ENCODE assay signal across 8 cellular contexts in genomic region chr1:234955107-234955731, GRCh38.
DNase-seq lines count a peak whose midpoint lies in the region; ATAC-seq and TF ChIP-seq lines count a peak whose summit lies in the region.

No MANE protein-coding gene starts in this region.

- whole genome bisulfite sequencing in IMR-90 (ENCODE audit: extremely low coverage in 2 of 2, insufficient read length in 1 of 2), 2 experiments = 60% methylated on average over 4 of the region's 11 CpGs; no CpG with 5 or more reads in 1 of the 2 experiments

- H3K9me3 ChIP-seq in IMR-90 (ENCODE audit: control insufficient read depth, insufficient read depth, low read length) = no peaks in the 10 kb centered on the region

- H3K9me3 Mint-ChIP-seq in activated T-helper 1 cell treated with anti-CD3 and anti-CD28 coated beads, Interleukin-12 subunit alpha, Interleukin-12 subunit beta, Interleukin-2, Interleukin-4 antibody, amounts not matched to agents 30 ng/mL and 10 ng/mL and 1 ng/mL, durations not matched to agents 14 hours and 24 hours and 36 hours = peaks cover 7% of the 10 kb centered on the region

- H3K36me3 ChIP-seq in IMR-90 (ENCODE audit: control insufficient read depth, insufficient read depth, low read length) = no peaks in the 10 kb centered on the region

- H3K27ac Mint-ChIP-seq in activated T-helper 1 cell treated with anti-CD3 and anti-CD28 coated beads, Interleukin-12 subunit alpha, Interleukin-12 subunit beta, Interleukin-2, Interleukin-4 antibody, amounts not matched to agents 30 ng/mL and 10 ng/mL and 1 ng/mL, durations not matched to agents 14 hours and 24 hours and 36 hours = peak overlapping the region; percentile 92

- TF ChIP-seq CTCF in IMR-90 (conservative IDR thresholded peaks at IDR 0.05; ENCODE audit: low read depth, low read length) = no peak

- peak overlapping the region; percentile 89 for H3K4ac ChIP-seq in IMR-90 (ENCODE audit: low read depth, low read length)

- H2BK120ac ChIP-seq in IMR-90 (ENCODE audit: low read depth, low read length) = peak overlapping the region; percentile 88

- H3K9ac ChIP-seq in IMR-90 (ENCODE audit: low read depth, low read length) = no peak overlapping the region

- H3K18ac ChIP-seq in IMR-90 (ENCODE audit: low read depth, low read length) = peak overlapping the region; percentile 37

- CTCF ChIA-PET in IMR-90 (lab: Yijun Ruan, JAX) = interaction anchor here (0.6 to 1.4 kb wide), 5 partner anchors 15 to 520 kb away, joined by 3 to 6 read pairs (median 3); no protein-coding TSS in a partner anchor

- peak overlapping the region; percentile 42 for H3K4me3 Mint-ChIP-seq in activated T-helper 1 cell treated with anti-CD3 and anti-CD28 coated beads, Interleukin-12 subunit alpha, Interleukin-12 subunit beta, Interleukin-2, Interleukin-4 antibody, amounts not matched to agents 30 ng/mL and 10 ng/mL and 1 ng/mL, durations not matched to agents 14 hours and 24 hours and 36 hours

- peak overlapping the region; percentile 67 for H2BK5ac ChIP-seq in IMR-90 (ENCODE audit: low read depth, low read length, poor library complexity, severe bottlenecking)

- dilution Hi-C loops in IMR-90 (cut with HindIII; ENCODE audit: low sequenced_read_pairs, unreplicated experiment) = no loop called here

- peak overlapping the region; percentile 84 for H2BK20ac ChIP-seq in IMR-90 (ENCODE audit: low read depth, low read length)

- H3K14ac ChIP-seq in IMR-90 (replicated peaks; ENCODE audit: low read depth, low read length) = peak overlapping the region; percentile 94

- H4K5ac ChIP-seq in IMR-90 (ENCODE audit: low read depth, low read length) = peak overlapping the region; percentile 63

- DNase-seq in EH (ENCODE audit: low read depth) (peak; percentile 17), IMR-90 (peak; percentile 59), islet precursor cell (peak; percentile 67), SK-N-DZ (ENCODE audit: low spot score) (no peak), NCI-H2196 treated with DMSO at 0.1 percent for 48 hours (lab: John Stamatoyannopoulos, UW; ENCODE audit: unreplicated experiment) (no peak)
- no peak for DNase-seq in activated T-helper 1 cell treated with anti-CD3 and anti-CD28 coated beads, Interleukin-12 subunit alpha, Interleukin-12 subunit beta, Interleukin-2, Interleukin-4 antibody, amounts not matched to agents 30 ng/mL and 10 ng/mL and 1 ng/mL, durations not matched to agents 14 hours and 24 hours and 36 hours (ENCODE audit: low spot score)
- peak; percentile 29 for DNase-seq in stimulated activated naive CD8-positive, alpha-beta T cell treated with anti-CD3 and anti-CD28 coated beads, Interleukin-15, Interleukin-2, amounts not matched to agents 100 U/mL and 50 U/mL, for 24 hours
- no peak for DNase-seq in stimulated activated CD4-positive, alpha-beta T cell treated with anti-CD3 and anti-CD28 coated beads, Interleukin-2, amount 100 ng/mL, for 48 hours

- H4K8ac ChIP-seq in IMR-90 (ENCODE audit: low read depth in 2 of 2, low read length in 2 of 2) = peak overlapping the region; percentile 50 to 92

- intact Hi-C loops in IMR-90 (cut with micrococcal nuclease) = no loop called here
- intact Hi-C loops in activated T-helper 1 cell treated with anti-CD3 and anti-CD28 coated beads, Interleukin-12 subunit alpha, Interleukin-12 subunit beta, Interleukin-2, Interleukin-4 antibody, amounts not matched to agents 30 ng/mL and 10 ng/mL and 1 ng/mL, durations not matched to agents 14 hours and 24 hours and 36 hours (cut with micrococcal nuclease) = no loop called here

- H3K4me1 Mint-ChIP-seq in activated T-helper 1 cell treated with anti-CD3 and anti-CD28 coated beads, Interleukin-12 subunit alpha, Interleukin-12 subunit beta, Interleukin-2, Interleukin-4 antibody, amounts not matched to agents 30 ng/mL and 10 ng/mL and 1 ng/mL, durations not matched to agents 14 hours and 24 hours and 36 hours (ENCODE audit: low read depth) = peaks cover 64% of the 10 kb centered on the region

- H4K20me1 ChIP-seq in IMR-90 (ENCODE audit: insufficient read depth, low read length) = no peaks in the 10 kb centered on the region

- in situ Hi-C loops in IMR-90 (cut with MboI; ENCODE audit: low sequenced_read_pairs) = no loop called here

- H3K27ac ChIP-seq in IMR-90 (ENCODE audit: insufficient read depth, low read length) = peak overlapping the region; percentile 55

- H3K4me2 ChIP-seq in IMR-90 (ENCODE audit: low read depth, low read length) = no peak overlapping the region; the same call in 1 of the 2 replicates

- no peak overlapping the region for H3K4me3 ChIP-seq in IMR-90 (ENCODE audit: insufficient read depth, low read depth, low read length)

- H3K27me3 ChIP-seq in IMR-90 (ENCODE audit: control insufficient read depth, insufficient read depth, low read length) = no peaks in the 10 kb centered on the region

- H2AK9ac ChIP-seq in IMR-90 (replicated peaks; ENCODE audit: low read depth, low read length, poor library complexity) = peak overlapping the region; percentile 89

- H3K56ac ChIP-seq in IMR-90 (ENCODE audit: extremely low read depth, insufficient read depth, low read length) = no peak overlapping the region

- H3K23ac ChIP-seq in IMR-90 (ENCODE audit: low read depth, low read length) = peak overlapping the region; percentile 84

- H3K9me1 ChIP-seq in IMR-90 (ENCODE audit: insufficient read depth, low read length) = peaks cover 12% of the 10 kb centered on the region; the same call in 1 of the 2 replicates

- TF ChIP-seq POLR2A in IMR-90 (IDR thresholded peaks at IDR 0.05; ENCODE audit: low read depth, low read length) = peak; percentile 11; the same call in 1 of the 2 replicates

- peaks cover 20% of the 10 kb centered on the region for H3K4me1 ChIP-seq in IMR-90 (ENCODE audit: control insufficient read depth, insufficient read depth, low read length)

- peak; percentile 50 for ATAC-seq in IMR-90 (ENCODE audit: low read depth)
- peak; percentile 15 for ATAC-seq in stimulated activated naive CD8-positive, alpha-beta T cell treated with anti-CD3 and anti-CD28 coated beads, Interleukin-15, Interleukin-2, amounts not matched to agents 100 U/mL and 50 U/mL, for 24 hours

- POLR2A ChIA-PET in IMR-90 (lab: Charles Lee; ENCODE audit: unreplicated experiment) = interaction anchor here (0.6 kb wide), 1 partner anchor 231 kb away, joined by 3 read pairs; no protein-coding TSS in a partner anchor

- peaks cover 7% of the 10 kb centered on the region for H3K36me3 Mint-ChIP-seq in activated T-helper 1 cell treated with anti-CD3 and anti-CD28 coated beads, Interleukin-12 subunit alpha, Interleukin-12 subunit beta, Interleukin-2, Interleukin-4 antibody, amounts not matched to agents 30 ng/mL and 10 ng/mL and 1 ng/mL, durations not matched to agents 14 hours and 24 hours and 36 hours (ENCODE audit: low read depth)

- peak overlapping the region; percentile 87 for H4K91ac ChIP-seq in IMR-90 (ENCODE audit: insufficient read depth, low read depth, low read length)

- H3K79me1 ChIP-seq in IMR-90 (ENCODE audit: low read depth in 1 of 2, low read length in 2 of 2) = no peaks in the 10 kb centered on the region

- peak overlapping the region; percentile 100 for H2BK15ac ChIP-seq in IMR-90 (ENCODE audit: low read depth, low read length)

- TF ChIP-seq RAD21 in IMR-90 (IDR thresholded peaks at IDR 0.05; ENCODE audit: low read length) = peak; percentile 13; the same call in 1 of the 2 replicates

- H2AFZ ChIP-seq in IMR-90 (replicated peaks; ENCODE audit: low read length, poor library complexity) = peak overlapping the region; percentile 87

- H2AK5ac ChIP-seq in IMR-90 (ENCODE audit: low read depth, low read length) = peak overlapping the region; percentile 93

- no TSS peak for BruUV-seq in IMR-90 (replicated peaks; lab: Mats Ljungman, UMichigan)

- no peaks in the 10 kb centered on the region for H3K27me3 Mint-ChIP-seq in activated T-helper 1 cell treated with anti-CD3 and anti-CD28 coated beads, Interleukin-12 subunit alpha, Interleukin-12 subunit beta, Interleukin-2, Interleukin-4 antibody, amounts not matched to agents 30 ng/mL and 10 ng/mL and 1 ng/mL, durations not matched to agents 14 hours and 24 hours and 36 hours (ENCODE audit: insufficient read depth)

TF ChIP-seq in IMR-90, 13 proteins besides CTCF, POLR2A, EP300 and RAD21:
- TF ChIP-seq SMC3 (IDR thresholded peaks at IDR 0.05; ENCODE audit: low read depth, low read length) (no peak), RFX5 (IDR thresholded peaks at IDR 0.05; ENCODE audit: low read depth, low read length) (no peak), RCOR1 (IDR thresholded peaks at IDR 0.05; ENCODE audit: insufficient replicate concordance, low read length) (no peak), CHD1 (IDR thresholded peaks at IDR 0.05; ENCODE audit: low read depth, low read length) (0 out of 2 replicates have a peak, but pooled peaks have one; percentile 45), NFE2L2 (IDR thresholded peaks at IDR 0.05; ENCODE audit: low read depth, low read length) (no peak)
TF ChIP-seq in IMR-90: peak in this region for 1.

Comparison
In these comparisons a context has a peak if more than half of its experiments do, and no peak if none do; other contexts are left out.
1. DNase-seq: peak in EH (single experiment), IMR-90 (single experiment), islet precursor cell (single experiment) and stimulated activated naive CD8-positive, alpha-beta T cell treated with anti-CD3 and anti-CD28 coated beads, Interleukin-15, Interleukin-2, amounts not matched to agents 100 U/mL and 50 U/mL, for 24 hours (single experiment); none in activated T-helper 1 cell treated with anti-CD3 and anti-CD28 coated beads, Interleukin-12 subunit alpha, Interleukin-12 subunit beta, Interleukin-2, Interleukin-4 antibody, amounts not matched to agents 30 ng/mL and 10 ng/mL and 1 ng/mL, durations not matched to agents 14 hours and 24 hours and 36 hours (single experiment), stimulated activated CD4-positive, alpha-beta T cell treated with anti-CD3 and anti-CD28 coated beads, Interleukin-2, amount 100 ng/mL, for 48 hours (0 of 2), SK-N-DZ (single experiment) and NCI-H2196 treated with DMSO at 0.1 percent for 48 hours (single experiment).